15 cellular contexts compared by ENCODE assay signal in the genomic region with DNA sequence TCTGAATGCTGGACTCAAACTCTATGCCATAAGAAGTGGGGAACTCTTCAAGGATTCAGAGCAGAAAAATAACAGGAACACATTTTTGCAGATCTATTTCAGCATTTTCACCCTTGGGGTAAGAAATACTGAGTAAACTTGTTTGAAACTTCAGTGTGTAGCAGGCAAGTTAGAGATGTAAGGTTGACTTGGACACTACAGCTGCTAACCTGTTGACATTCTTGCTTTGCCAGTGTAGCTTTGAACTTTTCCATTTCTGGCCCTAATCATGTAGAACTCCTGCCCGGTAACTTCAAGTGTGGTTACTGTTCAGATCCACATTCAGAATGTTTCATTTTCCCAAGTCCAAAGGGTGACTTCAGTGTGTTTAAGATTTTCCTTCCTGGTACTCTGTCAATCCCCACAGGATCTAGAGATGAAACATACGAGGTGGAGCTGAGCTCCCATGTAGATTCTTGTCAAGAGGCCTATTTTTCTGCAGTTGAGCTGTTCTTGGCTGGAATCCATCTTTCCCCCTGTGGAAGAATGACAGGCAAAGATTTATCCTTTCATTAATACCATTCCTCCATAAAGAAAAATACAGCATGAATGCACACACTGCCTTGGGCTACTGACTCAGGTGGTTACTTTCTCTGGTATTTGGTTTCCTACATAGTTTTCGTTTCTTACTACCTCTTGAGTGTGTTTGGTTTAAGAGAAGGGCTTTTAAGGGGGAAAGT. TPM values are rescaled to one million over a fixed set of nuclear protein-coding genes. Genes with fewer than 3 reads are reported as not detected.
DNase-seq lines count a peak whose midpoint lies in the region; FAIRE-seq and TF ChIP-seq lines count a peak whose summit lies in the region.
"Had no signal": no experiment of that assay in that cellular context is flagged by ENCODE, and none has a peak within 500 bp of the region (broad histone marks: within the 10 kb centered on the region; RNA-seq: fewer than 3 reads in every experiment).

No MANE protein-coding gene starts in this region.

- no peak overlapping the region for H3K4me3 Mint-ChIP-seq in T-helper 2 cell treated with Interferon-gamma antibody and Interleukin-4, amounts not matched to agents 5 μg/mL and 100 μg/mL, for 36 hours

- H3K27me3 ChIP-seq in keratinocyte (ENCODE audit: control insufficient read depth, extremely low read depth, insufficient read depth, low read length) (no peaks in the 10 kb centered on the region), testis (no peaks in the 10 kb centered on the region)
- H3K27me3 ChIP-seq: sigmoid colon had no signal

- peaks cover 56% of the 10 kb centered on the region for H3K4me1 ChIP-seq in keratinocyte (ENCODE audit: control insufficient read depth, extremely low read depth, insufficient read depth, low read length)
- peaks cover 9% of the 10 kb centered on the region for H3K4me1 ChIP-seq in testis
- H3K4me1 ChIP-seq: sigmoid colon had no signal

- H3K27me3 Mint-ChIP-seq in T-helper 2 cell treated with Interferon-gamma antibody and Interleukin-4, amounts not matched to agents 5 μg/mL and 100 μg/mL, for 36 hours (ENCODE audit: low read depth) = peaks cover 1% of the 10 kb centered on the region

- H4K20me1 ChIP-seq in keratinocyte (ENCODE audit: control insufficient read depth, extremely low read depth, insufficient read depth, low read length) = no peaks in the 10 kb centered on the region

- H3K4me2 ChIP-seq in keratinocyte (ENCODE audit: control insufficient read depth, extremely low read depth, insufficient read depth, low read depth, low read length) = peak overlapping the region; percentile 68

- H3K9me1 ChIP-seq in keratinocyte (ENCODE audit: control insufficient read depth, extremely low read depth, insufficient read depth, low read length) = no peaks in the 10 kb centered on the region

- peak overlapping the region; percentile 88 for H3K27ac ChIP-seq in keratinocyte (ENCODE audit: control insufficient read depth, insufficient read depth, low read length)
- H3K27ac ChIP-seq in testis = no peak overlapping the region
- H3K27ac ChIP-seq: 22Rv1, sigmoid colon had no signal

- H3K27ac Mint-ChIP-seq in T-helper 2 cell treated with Interferon-gamma antibody and Interleukin-4, amounts not matched to agents 5 μg/mL and 100 μg/mL, for 36 hours = no peak overlapping the region

- H3K9me3 ChIP-seq in keratinocyte (ENCODE audit: control insufficient read depth, low read depth, low read length) (no peaks in the 10 kb centered on the region), testis (no peaks in the 10 kb centered on the region)
- H3K9me3 ChIP-seq: sigmoid colon had no signal

- H3K4me3 ChIP-seq in keratinocyte (ENCODE audit: control insufficient read depth in 2 of 3, extremely low read depth in 1 of 3, insufficient read depth in 2 of 3, low read depth in 1 of 3, low read length in 3 of 3) = peak overlapping the region in 1 of 3 experiments; percentile 9
- H3K4me3 ChIP-seq in testis = no peak overlapping the region
- H3K4me3 ChIP-seq: sigmoid colon had no signal

- no peaks in the 10 kb centered on the region for H3K9me3 Mint-ChIP-seq in T-helper 2 cell treated with Interferon-gamma antibody and Interleukin-4, amounts not matched to agents 5 μg/mL and 100 μg/mL, for 36 hours

- peak overlapping the region; percentile 55 for H3K9ac ChIP-seq in keratinocyte (ENCODE audit: control insufficient read depth, extremely low read depth, insufficient read depth, low read length)

- no peaks in the 10 kb centered on the region for H3K36me3 Mint-ChIP-seq in T-helper 2 cell treated with Interferon-gamma antibody and Interleukin-4, amounts not matched to agents 5 μg/mL and 100 μg/mL, for 36 hours (ENCODE audit: low read depth)

- FAIRE-seq in keratinocyte (lab: Jason Lieb, UNC) = peak; percentile 90

- peak; percentile 72 for DNase-seq in A172 (ENCODE audit: low spot score)
- DNase-seq in HS-27A (ENCODE audit: low read depth) = peak; percentile 40
- peak; percentile 94 for DNase-seq in astrocyte of the hippocampus (ENCODE audit: low read depth, low spot score)
- DNase-seq in keratinocyte (ENCODE audit: low read depth, low spot score) = peak; percentile 84
- DNase-seq in HuH-7.5 (ENCODE audit: low spot score) = no peak
- no peak for DNase-seq in T-helper 2 cell treated with Interferon-gamma antibody and Interleukin-4, amounts not matched to agents 5 μg/mL and 100 μg/mL, for 36 hours (ENCODE audit: low spot score)
- DNase-seq in central memory CD4-positive, alpha-beta T cell = no peak
- DNase-seq in testis = no peak
- DNase-seq: activated CD4-positive, CD25-positive, alpha-beta regulatory T cell; erythroblast; NCI-H1105 treated with DMSO at 0.1 percent for 48 hours; NCI-H526; SIG-M5; sigmoid colon had no signal

- intact Hi-C loops in testis (cut with DNase I; ENCODE audit: low total_unique reads) = no loop called here

- dilution Hi-C loops in keratinocyte (cut with MboI; ENCODE audit: extremely low pct_ligation_motif_present, low sequenced_read_pairs) = no loop called here

- no peak for TF ChIP-seq CTCF in keratinocyte (optimal IDR thresholded peaks at IDR 0.05 in 1 of 3, IDR thresholded peaks at IDR 0.05 in 1 of 3, conservative IDR thresholded peaks at IDR 0.05 in 1 of 3; ENCODE audit: extremely low read depth in 1 of 3, insufficient read depth in 2 of 3, low read length in 3 of 3)
- TF ChIP-seq CTCF in testis (IDR thresholded peaks at IDR 0.05) = no peak

- no peaks in the 10 kb centered on the region for H3K4me1 Mint-ChIP-seq in T-helper 2 cell treated with Interferon-gamma antibody and Interleukin-4, amounts not matched to agents 5 μg/mL and 100 μg/mL, for 36 hours (ENCODE audit: low read depth)

- H3K79me2 ChIP-seq in keratinocyte (ENCODE audit: control insufficient read depth, insufficient read depth, low read length) = no peaks in the 10 kb centered on the region

- 72 to 76% methylated on average over 3 of the region's 3 CpGs for WGBS in testis, 2 donors

- no peak for TF ChIP-seq POLR2A in testis (IDR thresholded peaks at IDR 0.05)

- peak overlapping the region; percentile 27 for H2AFZ ChIP-seq in keratinocyte (ENCODE audit: control insufficient read depth, low read length)

- H3K36me3 ChIP-seq in keratinocyte (ENCODE audit: control insufficient read depth in 2 of 2, extremely low read depth in 1 of 2, insufficient read depth in 2 of 2, low read length in 2 of 2) (peaks cover 1 to 7% of the 10 kb centered on the region in 2 experiments), testis (ENCODE audit: low read depth, missing control alignments) (no peaks in the 10 kb centered on the region)
- H3K36me3 ChIP-seq: sigmoid colon had no signal

RNA-seq across cellular contexts. Expression of gene FHDC1, which starts 34.1 kb away (rescaled TPM):
- 0.40 and 0.62 TPM in 2 replicates for total RNA-seq in A172 (2014; rRNA removed; shearing (Covaris generic))
- polyA plus RNA-seq in keratinocyte = 0.96 to 2.1 TPM (median 1.6 TPM) in 3 replicates
- polyA plus RNA-seq in keratinocyte (2011; ENCODE audit: low read depth) = 4.0 TPM
- 1.2 and 1.4 TPM in 2 replicates for polyA plus RNA-seq in keratinocyte (2011; cell fraction: cytosol; rRNA removed)
- polyA plus RNA-seq in keratinocyte (2011; cell fraction: nucleus; rRNA removed) = 6.6 and 7.8 TPM in 2 replicates
- polyA plus RNA-seq in keratinocyte (2012; ENCODE audit: low replicate concordance) = 2.0 and 6.1 TPM in 2 replicates
- 1.7 to 1.9 TPM (median 1.7 TPM) in 3 replicates for polyA minus RNA-seq in keratinocyte
- 1.7 TPM for polyA minus RNA-seq in keratinocyte (2011; cell fraction: cytosol; rRNA and poly(A)+ RNA removed)
- polyA minus RNA-seq in keratinocyte (2011; cell fraction: nucleus; rRNA and poly(A)+ RNA removed) = 4.7 and 7.0 TPM in 2 replicates
- total RNA-seq in testis = 1 to 10 TPM; 3.8 to 4.2 TPM
- polyA plus RNA-seq in testis (ENCODE audit: insufficient read depth, low read depth, low replicate concordance) = 2.9 TPM

Comparison
In these comparisons a context has a peak if more than half of its experiments do, and no peak if none do; other contexts are left out.
1. DNase-seq: peak in A172 (single experiment), HS-27A (single experiment), astrocyte of the hippocampus (single experiment) and keratinocyte (single experiment); none in HuH-7.5 (single experiment), T-helper 2 cell treated with Interferon-gamma antibody and Interleukin-4, amounts not matched to agents 5 μg/mL and 100 μg/mL, for 36 hours (single experiment), central memory CD4-positive, alpha-beta T cell (single experiment) and testis (single experiment).